ENCODE assay signal across 27 cellular contexts in the genomic region with DNA sequence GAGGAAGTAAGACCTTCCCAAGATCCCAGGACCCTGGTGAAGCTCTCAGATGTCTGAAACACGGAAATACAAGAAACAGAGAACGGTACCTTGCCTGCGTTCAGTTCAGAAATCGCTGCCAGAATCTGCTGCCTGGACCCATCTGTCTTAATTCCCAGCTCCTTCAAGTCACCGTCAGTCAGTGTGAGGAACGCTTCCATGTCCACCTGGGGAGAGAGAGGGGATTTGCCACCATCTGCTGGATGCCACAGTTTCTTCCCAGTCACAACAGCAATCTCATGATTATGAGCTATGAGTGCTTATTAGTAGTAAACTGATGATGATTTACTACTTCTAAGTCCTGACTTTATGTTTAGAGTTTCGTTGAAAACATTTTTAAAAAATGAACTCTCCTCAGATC. TPM values are rescaled to one million over a fixed set of nuclear protein-coding genes. Genes with fewer than 3 reads are reported as not detected.
"Had no signal": no experiment of that assay in that cellular context is flagged by ENCODE, and none has a peak within 500 bp of the region (broad histone marks: within the 10 kb centered on the region; RNA-seq: fewer than 3 reads in every experiment).

No MANE protein-coding gene starts in this region.

- H3K9me3 ChIP-seq: MG63, Peyer's patch, SJCRH30 had no signal

- FAIRE-seq: TTC549 had no signal

- DNase-seq: activated CD4-positive, alpha-beta memory T cell treated with anti-CD3 and anti-CD28 coated beads, Interleukin-2, amount 10 ng/mL, durations not matched to agents 7 days and 5 days; activated CD4-positive, alpha-beta T cell treated with anti-CD3 and anti-CD28 coated beads for 36 hours; activated CD4-positive, alpha-beta T cell treated with anti-CD3 and anti-CD28 coated beads, Interleukin-2, amount 50 U/mL, for 1 hour; activated CD8-positive, alpha-beta memory T cell treated with anti-CD3 and anti-CD28 coated beads, Interleukin-2, amount 50 U/mL, for 4 hours; activated effector memory CD4-positive, alpha-beta T cell treated with Interleukin-2 at 50 U/mL for 16 hours; activated naive CD4-positive, alpha-beta T cell; aorta; central memory CD4-positive, alpha-beta T cell; MG63; MV-4-11; NCI-H1092 treated with DMSO at 0.1 percent for 48 hours; NCI-H1417 treated with DMSO at 0.1 percent for 48 hours; NCI-H1694 treated with DMSO at 0.1 percent for 48 hours; NCI-H2029 treated with DMSO at 0.1 percent for 48 hours; NCI-H446; NCI-H526; NCI-H774; Peyer's patch; Right ventricle myocardium superior; SJCRH30; T-helper 17 cell; T-helper 9 cell had no signal

- H3K4me3 Mint-ChIP-seq: activated CD4-positive, alpha-beta memory T cell treated with anti-CD3 and anti-CD28 coated beads, Interleukin-2, amount 10 ng/mL, durations not matched to agents 7 days and 5 days; activated CD4-positive, alpha-beta T cell treated with anti-CD3 and anti-CD28 coated beads for 36 hours; activated naive CD4-positive, alpha-beta T cell treated with anti-CD3 and anti-CD28 coated beads, Interleukin-2, amount 50 U/mL, for 24 hours; T-helper 17 cell had no signal

- H3K4me1 Mint-ChIP-seq: activated CD4-positive, alpha-beta memory T cell treated with anti-CD3 and anti-CD28 coated beads, Interleukin-2, amount 10 ng/mL, durations not matched to agents 7 days and 5 days; activated CD4-positive, alpha-beta T cell treated with anti-CD3 and anti-CD28 coated beads for 36 hours; activated naive CD4-positive, alpha-beta T cell treated with anti-CD3 and anti-CD28 coated beads, Interleukin-2, amount 50 U/mL, for 24 hours; T-helper 17 cell had no signal

- H3K27me3 Mint-ChIP-seq: activated CD4-positive, alpha-beta memory T cell treated with anti-CD3 and anti-CD28 coated beads, Interleukin-2, amount 10 ng/mL, durations not matched to agents 7 days and 5 days; activated CD4-positive, alpha-beta T cell treated with anti-CD3 and anti-CD28 coated beads for 36 hours; activated naive CD4-positive, alpha-beta T cell treated with anti-CD3 and anti-CD28 coated beads, Interleukin-2, amount 50 U/mL, for 24 hours; T-helper 17 cell had no signal

- H3K27ac ChIP-seq: Peyer's patch, RWPE1, SJCRH30 had no signal

- ATAC-seq: activated CD4-positive, alpha-beta T cell treated with anti-CD3 and anti-CD28 coated beads for 36 hours; T-helper 17 cell had no signal

- H3K9me3 Mint-ChIP-seq: activated CD4-positive, alpha-beta memory T cell treated with anti-CD3 and anti-CD28 coated beads, Interleukin-2, amount 10 ng/mL, durations not matched to agents 7 days and 5 days; activated naive CD4-positive, alpha-beta T cell treated with anti-CD3 and anti-CD28 coated beads, Interleukin-2, amount 50 U/mL, for 24 hours had no signal

- H3K27me3 ChIP-seq: MG63, Peyer's patch, SJCRH30 had no signal

- H3K27ac Mint-ChIP-seq: activated CD4-positive, alpha-beta memory T cell treated with anti-CD3 and anti-CD28 coated beads, Interleukin-2, amount 10 ng/mL, durations not matched to agents 7 days and 5 days; activated CD4-positive, alpha-beta T cell treated with anti-CD3 and anti-CD28 coated beads for 36 hours; activated naive CD4-positive, alpha-beta T cell treated with anti-CD3 and anti-CD28 coated beads, Interleukin-2, amount 50 U/mL, for 24 hours; T-helper 17 cell had no signal

- H3K4me1 ChIP-seq: Peyer's patch, SJCRH30 had no signal

- H3K4me3 ChIP-seq: MG63, Peyer's patch, SJCRH30 had no signal

RNA-seq across cellular contexts. Expression of a gene that starts 36.7 kb away (rescaled TPM):
- total RNA-seq: activated CD4-positive, alpha-beta memory T cell treated with anti-CD3 and anti-CD28 coated beads, Interleukin-2, amount 10 ng/mL, durations not matched to agents 7 days and 5 days; activated CD4-positive, alpha-beta T cell treated with anti-CD3 and anti-CD28 coated beads for 36 hours; activated CD8-positive, alpha-beta memory T cell treated with anti-CD3 and anti-CD28 coated beads for 36 hours; bronchial epithelial cell; Peyer's patch; SJCRH30; T-helper 17 cell had no signal
- polyA plus RNA-seq: aorta had no signal
